Comparison of ENCODE assay signal across 8 cellular contexts in genomic region chr3:30747771-30748281, GRCh38.
DNase-seq lines count a peak whose midpoint lies in the region; ATAC-seq, FAIRE-seq and TF ChIP-seq lines count a peak whose summit lies in the region.

No MANE protein-coding gene starts in this region.

- in situ Hi-C loops in Panc1 (cut with HindIII; ENCODE audit: low pct_unique_long_range_greater_than_20kb, low sequenced_read_pairs): no loop called here
- in situ Hi-C loops in gastrocnemius medialis (cut with MboI; ENCODE audit: low sequenced_read_pairs in 4 of 4): no loop called here

- TF ChIP-seq POLR2A in H54 (IDR thresholded peaks at IDR 0.05; ENCODE audit: low read depth, low read length) (no peak), gastrocnemius medialis (IDR thresholded peaks at IDR 0.05) (no peak)

- DNase-seq in H54 (ENCODE audit: insufficient read length, low spot score): no peak
- no peak for DNase-seq in Panc1 (ENCODE audit: low read depth, low spot score)
- DNase-seq in fibroblast of the conjunctiva (ENCODE audit: low read depth): peak; percentile 27
- DNase-seq in gastrocnemius medialis: no peak
- no peak for DNase-seq in activated CD4-positive, alpha-beta T cell treated with anti-CD3 and anti-CD28 coated beads, Interleukin-2, amount 50 U/mL, for 4 hours

- H3K27me3 ChIP-seq in Panc1 (ENCODE audit: control insufficient read depth, insufficient read depth, low read length) (no peaks in the 10 kb centered on the region), gastrocnemius medialis (no peaks in the 10 kb centered on the region)

- BruUV-seq in Panc1 (replicated peaks; lab: Mats Ljungman, UMichigan): no TSS peak

- TF ChIP-seq CTCF in Panc1 (IDR thresholded peaks at IDR 0.05) (peak; percentile 67; the same call in 1 of the 2 replicates), gastrocnemius medialis (IDR thresholded peaks at IDR 0.05 in 4 of 5, conservative IDR thresholded peaks at IDR 0.05 in 1 of 5) (peak in 3 of 5 experiments; percentile 16 to 38 (median 38))

- H3K27ac ChIP-seq in Panc1 (ENCODE audit: low read length) (peak overlapping the region; percentile 68; the same call in 1 of the 2 replicates), gastrocnemius medialis (no peak overlapping the region)

- H3K4me1 ChIP-seq in Panc1 (ENCODE audit: control insufficient read depth, insufficient read depth, low read length) (peaks cover 9% of the 10 kb centered on the region), gastrocnemius medialis (peaks cover 20 to 25% of the 10 kb centered on the region in 2 donors)

- CTCF ChIA-PET in Panc1 (lab: Charles Lee): no interaction called here

- FAIRE-seq in H54 (lab: Jason Lieb, UNC): peak; percentile 83

- peak; percentile 83 for ATAC-seq in Panc1
- no peak for ATAC-seq in gastrocnemius medialis
- ATAC-seq in GM21381 (IDR thresholded peaks at IDR 0.05; ENCODE audit: unreplicated experiment): no peak
- no peak for ATAC-seq in HG02840 (IDR thresholded peaks at IDR 0.05; ENCODE audit: low FRiP score, unreplicated experiment)
- no peak for ATAC-seq in GM19351 (IDR thresholded peaks at IDR 0.05; ENCODE audit: unreplicated experiment)

- H3K4me3 ChIP-seq in Panc1 (ENCODE audit: low read depth in 2 of 2, low read length in 2 of 2): no peak overlapping the region
- H3K4me3 ChIP-seq in gastrocnemius medialis: no peak overlapping the region

- no peaks in the 10 kb centered on the region for H3K9me3 ChIP-seq in Panc1 (ENCODE audit: control insufficient read depth, insufficient read depth, low read depth, low read length)
- H3K9me3 ChIP-seq in gastrocnemius medialis: no peaks in the 10 kb centered on the region

- intact Hi-C loops in Panc1 (cut with micrococcal nuclease; ENCODE audit: unreplicated experiment) (loop anchor here (5.0 to 10.0 kb wide), 3 partner anchors 46 to 706 kb away; no protein-coding TSS in a partner anchor), gastrocnemius medialis (cut with DNase I; ENCODE audit: low total_unique reads) (no loop called here)

- POLR2A ChIA-PET in Panc1 (lab: Charles Lee): interaction anchor here (0.6 kb wide), 1 partner anchor 178 kb away, joined by 3 read pairs; no protein-coding TSS in a partner anchor

- H3K36me3 ChIP-seq in Panc1 (ENCODE audit: control insufficient read depth, insufficient read depth, low read length): no peaks in the 10 kb centered on the region
- H3K36me3 ChIP-seq in gastrocnemius medialis: no peaks in the 10 kb centered on the region
